10 cellular contexts compared by ENCODE assay signal in the genomic region with DNA sequence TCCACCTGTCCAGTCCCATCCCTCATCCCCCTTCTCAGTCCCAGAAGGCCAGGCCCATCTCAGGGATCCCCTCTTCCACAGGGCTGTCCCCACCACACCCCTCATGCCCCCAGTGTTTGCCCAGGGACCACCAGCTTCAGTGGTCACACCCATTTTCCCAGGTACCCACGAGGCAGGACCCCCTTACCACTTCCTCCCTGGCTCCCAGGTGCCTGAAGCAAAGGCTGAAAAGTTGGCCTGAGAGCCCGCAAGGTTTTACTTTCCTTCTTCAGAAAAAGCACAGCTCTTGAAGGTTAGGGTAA. TPM values are rescaled to one million over a fixed set of nuclear protein-coding genes. Genes with fewer than 3 reads are reported as not detected.
"Had no signal": no experiment of that assay in that cellular context is flagged by ENCODE, and none has a peak within 500 bp of the region (broad histone marks: within the 10 kb centered on the region; RNA-seq: fewer than 3 reads in every experiment).

No MANE protein-coding gene starts in this region.

- H3K27ac ChIP-seq: HL-60 had no signal

- H3K4me2 ChIP-seq: GM23338 had no signal

- H2AFZ ChIP-seq: GM23338 had no signal

- ATAC-seq: GM23338, HCT116 had no signal

- H3K4me3 ChIP-seq: GM23338, HAP-1 had no signal

- H3K9me3 ChIP-seq: HAP-1 had no signal

- H3K27ac Mint-ChIP-seq: GM23338, HFFc6, IgD-negative memory B cell had no signal

- H3K36me3 ChIP-seq: HAP-1 had no signal

- H3K4me1 Mint-ChIP-seq: GM23338, IgD-negative memory B cell had no signal

- H3K4me1 ChIP-seq: HAP-1 had no signal

- DNase-seq: H7, HFFc6 had no signal

- H3K4me3 Mint-ChIP-seq: GM23338, HFFc6, IgD-negative memory B cell had no signal

- H3K36me3 Mint-ChIP-seq: IgD-negative memory B cell had no signal

RNA-seq across cellular contexts. Expression of gene TMEM271, which starts 7.8 kb away (rescaled TPM):
- total RNA-seq: GM23338, HepG2, HFFc6, HT1080 had no signal

RNA-seq across cellular contexts. Expression of gene PDE6B, which starts 57.1 kb away (rescaled TPM):
- total RNA-seq: H4, HFFc6 had no signal
